ENCODE assay signal across 27 cellular contexts in the genomic region with DNA sequence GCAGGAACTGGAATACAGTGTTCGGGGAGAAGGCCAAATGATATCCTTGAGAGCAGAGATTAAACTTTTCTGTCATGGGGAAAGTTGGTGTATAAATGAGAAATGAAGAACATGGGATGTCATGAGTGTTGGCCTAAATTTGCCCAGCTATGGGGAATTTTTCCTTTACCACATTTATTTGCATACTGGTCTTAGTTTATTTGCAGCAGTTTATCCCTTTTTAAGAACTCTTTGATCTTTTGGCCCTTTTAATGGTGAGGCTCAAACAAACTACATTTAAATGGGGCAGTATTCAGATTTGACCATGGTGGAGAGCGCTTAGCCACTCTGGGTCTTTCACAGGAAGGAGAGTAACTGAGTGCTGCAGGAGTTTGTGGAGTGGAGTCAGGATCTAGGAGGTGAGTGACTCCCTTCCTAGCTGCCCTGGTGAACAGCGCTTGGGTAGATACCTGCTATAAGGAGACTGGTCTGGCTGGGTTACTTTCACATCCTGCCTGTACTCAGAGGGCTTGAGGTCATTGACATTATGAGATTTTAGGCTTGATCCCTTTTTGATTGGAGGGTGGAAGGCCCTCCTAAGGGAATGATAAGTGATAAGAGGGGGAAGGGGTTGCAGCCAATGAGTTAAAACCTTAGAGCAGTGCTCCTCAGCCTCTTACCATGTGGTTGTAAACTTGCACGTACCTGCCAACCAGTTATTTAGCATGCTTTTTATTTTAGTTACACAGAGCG. TPM values are rescaled to one million over a fixed set of nuclear protein-coding genes. Genes with fewer than 3 reads are reported as not detected.
DNase-seq lines count a peak whose midpoint lies in the region; ATAC-seq, FAIRE-seq and TF ChIP-seq lines count a peak whose summit lies in the region.
"Had no signal": no experiment of that assay in that cellular context is flagged by ENCODE, and none has a peak within 500 bp of the region (broad histone marks: within the 10 kb centered on the region; RNA-seq: fewer than 3 reads in every experiment).

No MANE protein-coding gene starts in this region.

- FAIRE-seq in GM12892 (lab: Jason Lieb, UNC) = no peak

- no peak for TF ChIP-seq CTCF in SK-N-SH (IDR thresholded peaks at IDR 0.05)
- TF ChIP-seq CTCF in natural killer cell (IDR thresholded peaks at IDR 0.05) = no peak
- no peak for TF ChIP-seq CTCF in upper lobe of right lung (IDR thresholded peaks at IDR 0.05)

- intact Hi-C loops in activated T-helper 2 cell treated with anti-CD3 and anti-CD28 coated beads, Interferon-gamma antibody, Interleukin-2, Interleukin-4, amounts not matched to agents 10 μg/mL and 5 μg/mL and 100 μg/mL, durations not matched to agents 14 hours and 24 hours and 36 hours (cut with micrococcal nuclease) = no loop called here
- intact Hi-C loops in natural killer cell (cut with micrococcal nuclease) = no loop called here
- intact Hi-C loops in upper lobe of right lung (cut with DNase I) = no loop called here

- H3K4me1 Mint-ChIP-seq in activated T-helper 2 cell treated with anti-CD3 and anti-CD28 coated beads, Interferon-gamma antibody, Interleukin-2, Interleukin-4, amounts not matched to agents 10 μg/mL and 5 μg/mL and 100 μg/mL, durations not matched to agents 14 hours and 24 hours and 36 hours (ENCODE audit: low read depth) = peaks cover 37% of the 10 kb centered on the region
- H3K4me1 Mint-ChIP-seq in natural killer cell = peaks cover 70 to 73% of the 10 kb centered on the region in 2 donors

- peaks cover 83% of the 10 kb centered on the region for H3F3A ChIP-seq in SK-N-SH (replicated peaks; ENCODE audit: insufficient read depth)

- H3K27me3 ChIP-seq in SK-N-SH (ENCODE audit: insufficient read depth) (no peaks in the 10 kb centered on the region), upper lobe of right lung (no peaks in the 10 kb centered on the region)
- H3K27me3 ChIP-seq: BLaER1 treated with 17β-estradiol and CSF1 and Interleukin-3, amounts not matched to agents 10 nM and 100 nM; brain microvascular endothelial cell; SJCRH30 had no signal

- POLR2A ChIA-PET in SK-N-SH (lab: Yijun Ruan, JAX) = interaction anchor here (1.7 kb wide), 1 partner anchor 9 kb away, joined by 3 read pairs; no protein-coding TSS in a partner anchor

- no peak overlapping the region for H2AFZ ChIP-seq in SK-N-SH (ENCODE audit: low read depth)

- no peak overlapping the region for H3K4me3 ChIP-seq in SK-N-SH (ENCODE audit: low read depth in 2 of 2, low read length in 1 of 2)
- no peak overlapping the region for H3K4me3 ChIP-seq in upper lobe of right lung
- H3K4me3 ChIP-seq: BLaER1 treated with 17β-estradiol and CSF1 and Interleukin-3, amounts not matched to agents 10 nM and 100 nM; SJCRH30 had no signal

- H3K27me3 Mint-ChIP-seq in activated T-helper 2 cell treated with anti-CD3 and anti-CD28 coated beads, Interferon-gamma antibody, Interleukin-2, Interleukin-4, amounts not matched to agents 10 μg/mL and 5 μg/mL and 100 μg/mL, durations not matched to agents 14 hours and 24 hours and 36 hours (ENCODE audit: low read depth) = no peaks in the 10 kb centered on the region
- H3K27me3 Mint-ChIP-seq in natural killer cell (ENCODE audit: low read depth in 2 of 2) = no peaks in the 10 kb centered on the region
- H3K27me3 Mint-ChIP-seq: dendritic cell treated with granulocyte-macrophage colony-stimulating factor and Interleukin-4, amounts not matched to agents 40 ng/mL and 50 ng/mL, for 4 days had no signal

- no peak overlapping the region for H3K4me2 ChIP-seq in SK-N-SH

- H4K20me1 ChIP-seq in SK-N-SH (ENCODE audit: insufficient read depth) = peaks cover 100% of the 10 kb centered on the region

- CTCF ChIA-PET in SK-N-SH (lab: Yijun Ruan, JAX) = no interaction called here

- H3K9ac ChIP-seq in SK-N-SH = no peak overlapping the region

- ATAC-seq in SK-N-SH treated with all-trans-retinoic acid at 6 μM for 48 hours = no peak
- ATAC-seq in natural killer cell = no peak
- no peak for ATAC-seq in upper lobe of right lung

- WGBS in SK-N-SH (ENCODE audit: low lambda C conversion rate) = 99% methylated on average over 5 of the region's 5 CpGs

- DNase-seq in SK-N-SH (no peak), GM12892 (ENCODE audit: insufficient read length) (no peak), natural killer cell (no peak), upper lobe of right lung (no peak), KBM-7 (no peak)
- no peak for DNase-seq in activated T-helper 2 cell treated with anti-CD3 and anti-CD28 coated beads, Interferon-gamma antibody, Interleukin-2, Interleukin-4, amounts not matched to agents 10 μg/mL and 5 μg/mL and 100 μg/mL, durations not matched to agents 14 hours and 24 hours and 36 hours (ENCODE audit: low spot score)
- no peak for DNase-seq in activated CD8-positive, alpha-beta memory T cell treated with anti-CD3 and anti-CD28 coated beads for 24 hours
- DNase-seq: activated CD4-positive, alpha-beta T cell treated with anti-CD3 and anti-CD28 coated beads, Interleukin-2, amount 50 U/mL, for 4 hours; activated effector memory CD4-positive, alpha-beta T cell treated with anti-CD3 and anti-CD28 coated beads, Interleukin-2, amount 50 U/mL, for 16 hours; brain microvascular endothelial cell; H7; KG1; NCI-H1105; NCI-H2171; NCI-H69; OCI-M1 had no signal

- TF ChIP-seq EP300 in SK-N-SH (IDR thresholded peaks at IDR 0.05; ENCODE audit: borderline replicate concordance in 1 of 2, low read depth in 1 of 2, low read length in 1 of 2) = no peak

- H3K27ac ChIP-seq in SK-N-SH (ENCODE audit: low read depth in 2 of 2, low read length in 1 of 2) = no peak overlapping the region
- no peak overlapping the region for H3K27ac ChIP-seq in upper lobe of right lung
- H3K27ac ChIP-seq: 22Rv1; BLaER1 treated with 17β-estradiol and CSF1 and Interleukin-3, amounts not matched to agents 10 nM and 100 nM; brain microvascular endothelial cell; HL-60; SJCRH30 had no signal

- H3K4me3 Mint-ChIP-seq in activated T-helper 2 cell treated with anti-CD3 and anti-CD28 coated beads, Interferon-gamma antibody, Interleukin-2, Interleukin-4, amounts not matched to agents 10 μg/mL and 5 μg/mL and 100 μg/mL, durations not matched to agents 14 hours and 24 hours and 36 hours (ENCODE audit: low read depth) = no peak overlapping the region
- H3K4me3 Mint-ChIP-seq in natural killer cell = peak overlapping the region; percentile 25
- H3K4me3 Mint-ChIP-seq: dendritic cell treated with granulocyte-macrophage colony-stimulating factor and Interleukin-4, amounts not matched to agents 40 ng/mL and 50 ng/mL, for 4 days had no signal

- TF ChIP-seq RAD21 in SK-N-SH (IDR thresholded peaks at IDR 0.05; ENCODE audit: low read length) = no peak

- H3K9me3 Mint-ChIP-seq in activated T-helper 2 cell treated with anti-CD3 and anti-CD28 coated beads, Interferon-gamma antibody, Interleukin-2, Interleukin-4, amounts not matched to agents 10 μg/mL and 5 μg/mL and 100 μg/mL, durations not matched to agents 14 hours and 24 hours and 36 hours = no peaks in the 10 kb centered on the region
- no peaks in the 10 kb centered on the region for H3K9me3 Mint-ChIP-seq in natural killer cell
- H3K9me3 Mint-ChIP-seq: dendritic cell treated with granulocyte-macrophage colony-stimulating factor and Interleukin-4, amounts not matched to agents 40 ng/mL and 50 ng/mL, for 4 days had no signal

- peak overlapping the region; percentile 29 for H3K27ac Mint-ChIP-seq in activated T-helper 2 cell treated with anti-CD3 and anti-CD28 coated beads, Interferon-gamma antibody, Interleukin-2, Interleukin-4, amounts not matched to agents 10 μg/mL and 5 μg/mL and 100 μg/mL, durations not matched to agents 14 hours and 24 hours and 36 hours
- H3K27ac Mint-ChIP-seq in natural killer cell = peak overlapping the region; percentile 80 to 94
- H3K27ac Mint-ChIP-seq: dendritic cell treated with granulocyte-macrophage colony-stimulating factor and Interleukin-4, amounts not matched to agents 40 ng/mL and 50 ng/mL, for 4 days had no signal

- H3K9me2 ChIP-seq in SK-N-SH = no peaks in the 10 kb centered on the region

- H3K4me1 ChIP-seq in SK-N-SH (ENCODE audit: control insufficient read depth in 1 of 2, insufficient read depth in 2 of 2, low read depth in 1 of 2, low read length in 1 of 2) (no peaks in the 10 kb centered on the region), upper lobe of right lung (no peaks in the 10 kb centered on the region)
- H3K4me1 ChIP-seq: SJCRH30 had no signal

- H3K9me3 ChIP-seq in SK-N-SH (no peaks in the 10 kb centered on the region), upper lobe of right lung (no peaks in the 10 kb centered on the region)
- H3K9me3 ChIP-seq: BLaER1 treated with 17β-estradiol and CSF1 and Interleukin-3, amounts not matched to agents 10 nM and 100 nM; SJCRH30 had no signal

- peaks cover 63% of the 10 kb centered on the region for H3K79me2 ChIP-seq in SK-N-SH (ENCODE audit: insufficient read depth)

- H3K36me3 ChIP-seq in SK-N-SH (replicated peaks in 1 of 2; ENCODE audit: control insufficient read depth in 1 of 2, insufficient read depth in 2 of 2, low read length in 1 of 2) = peaks cover 90 to 91% of the 10 kb centered on the region in 2 experiments
- peaks cover 99% of the 10 kb centered on the region for H3K36me3 ChIP-seq in upper lobe of right lung

- peak; percentile 77 for TF ChIP-seq POLR2A in GM12892 (IDR thresholded peaks at IDR 0.05; ENCODE audit: low read depth, low read length)

- peaks cover 96% of the 10 kb centered on the region for H3K36me3 Mint-ChIP-seq in activated T-helper 2 cell treated with anti-CD3 and anti-CD28 coated beads, Interferon-gamma antibody, Interleukin-2, Interleukin-4, amounts not matched to agents 10 μg/mL and 5 μg/mL and 100 μg/mL, durations not matched to agents 14 hours and 24 hours and 36 hours (ENCODE audit: low read depth)
- H3K36me3 Mint-ChIP-seq in natural killer cell = peaks cover 40% of the 10 kb centered on the region

- in situ Hi-C loops in KBM-7 (cut with MboI; ENCODE audit: low pct_unique_long_range_greater_than_20kb, low sequenced_read_pairs) = no loop called here

RNA-seq across cellular contexts. Expression of a gene that starts 10.7 kb away (rescaled TPM):
- 0.28 and 0.42 TPM in 2 replicates for polyA plus RNA-seq in SK-N-SH (2012; rRNA removed)
- 0.35 and 0.50 TPM in 2 replicates for polyA plus RNA-seq in SK-N-SH (2012; cell fraction: cytosol; rRNA removed)
- polyA plus RNA-seq in SK-N-SH (2012; cell fraction: nucleus; rRNA removed) = 0.10 and 0.75 TPM in 2 replicates
- polyA plus RNA-seq in GM12892 (2012; ENCODE audit: missing spikeins) = 15.2 TPM
- total RNA-seq in activated T-helper 2 cell treated with anti-CD3 and anti-CD28 coated beads, Interferon-gamma antibody, Interleukin-2, Interleukin-4, amounts not matched to agents 10 μg/mL and 5 μg/mL and 100 μg/mL, durations not matched to agents 14 hours and 24 hours and 36 hours = 15.1 and 15.3 TPM in 2 replicates
- total RNA-seq in natural killer cell = 10 to 100 TPM; 29.7 to 38.1 (median 37.6) TPM
- 49.5 TPM for total RNA-seq in upper lobe of right lung
- total RNA-seq: SJCRH30 had no signal

RNA-seq across cellular contexts. Expression of a gene that starts 11.9 kb away (rescaled TPM):
- 298 and 429 TPM in 2 replicates for polyA plus RNA-seq in SK-N-SH (2012; rRNA removed)
- 348 and 487 TPM in 2 replicates for polyA plus RNA-seq in SK-N-SH (2012; cell fraction: cytosol; rRNA removed)
- polyA plus RNA-seq in SK-N-SH (2012; cell fraction: nucleus; rRNA removed) = 643 and 809 TPM in 2 replicates
- 329 TPM for polyA plus RNA-seq in GM12892 (2012; ENCODE audit: missing spikeins)
- 874 and 904 TPM in 2 replicates for total RNA-seq in activated T-helper 2 cell treated with anti-CD3 and anti-CD28 coated beads, Interferon-gamma antibody, Interleukin-2, Interleukin-4, amounts not matched to agents 10 μg/mL and 5 μg/mL and 100 μg/mL, durations not matched to agents 14 hours and 24 hours and 36 hours
- total RNA-seq in natural killer cell = 100 to 1,000 TPM; 872 to 934 (median 918) TPM
- 175 TPM for total RNA-seq in upper lobe of right lung

RNA-seq across cellular contexts. Expression of a gene that starts 22.1 kb away (rescaled TPM):
- polyA plus RNA-seq in SK-N-SH (2012; rRNA removed) = under 0.01 TPM in 1 of 2 replicates, not detected in the other
- not detected in 2 replicates for polyA plus RNA-seq in SK-N-SH (2012; cell fraction: cytosol; rRNA removed)
- 0.01 and 0.02 TPM in 2 replicates for polyA plus RNA-seq in SK-N-SH (2012; cell fraction: nucleus; rRNA removed)
- polyA plus RNA-seq in GM12892 (2012; ENCODE audit: missing spikeins) = 0.06 TPM
- 0.11 TPM in 1 of 2 replicates, not detected in the other for total RNA-seq in activated T-helper 2 cell treated with anti-CD3 and anti-CD28 coated beads, Interferon-gamma antibody, Interleukin-2, Interleukin-4, amounts not matched to agents 10 μg/mL and 5 μg/mL and 100 μg/mL, durations not matched to agents 14 hours and 24 hours and 36 hours
- total RNA-seq in natural killer cell = under 1 TPM in 2 of 3 donors, not detected in 1; 0.05 to 0.07 TPM
- total RNA-seq in upper lobe of right lung = 0.17 TPM
- total RNA-seq: glomerular endothelial cell, ureter had no signal

RNA-seq across cellular contexts. Expression of a gene that starts 25.1 kb away (rescaled TPM):
- not detected in 2 replicates for polyA plus RNA-seq in SK-N-SH (2012; rRNA removed)
- polyA plus RNA-seq in SK-N-SH (2012; cell fraction: cytosol; rRNA removed) = not detected in 2 replicates
- polyA plus RNA-seq in SK-N-SH (2012; cell fraction: nucleus; rRNA removed) = not detected in 2 replicates
- polyA plus RNA-seq in GM12892 (2012; ENCODE audit: missing spikeins) = not detected
- not detected in 2 replicates for total RNA-seq in activated T-helper 2 cell treated with anti-CD3 and anti-CD28 coated beads, Interferon-gamma antibody, Interleukin-2, Interleukin-4, amounts not matched to agents 10 μg/mL and 5 μg/mL and 100 μg/mL, durations not matched to agents 14 hours and 24 hours and 36 hours
- not detected for total RNA-seq in natural killer cell
- not detected for total RNA-seq in upper lobe of right lung
- total RNA-seq: glomerular endothelial cell, H7, liver, myocyte, SJCRH30, ureter had no signal
- polyA plus RNA-seq: esophagus, liver had no signal

RNA-seq across cellular contexts. Expression of a gene that starts 42.0 kb away (rescaled TPM):
- 0.36 and 0.49 TPM in 2 replicates for polyA plus RNA-seq in SK-N-SH (2012; rRNA removed)
- 0.10 and 0.12 TPM in 2 replicates for polyA plus RNA-seq in SK-N-SH (2012; cell fraction: cytosol; rRNA removed)
- 0.79 and 1.6 TPM in 2 replicates for polyA plus RNA-seq in SK-N-SH (2012; cell fraction: nucleus; rRNA removed)
- 0.28 TPM for polyA plus RNA-seq in GM12892 (2012; ENCODE audit: missing spikeins)
- 0.07 and 0.14 TPM in 2 replicates for total RNA-seq in activated T-helper 2 cell treated with anti-CD3 and anti-CD28 coated beads, Interferon-gamma antibody, Interleukin-2, Interleukin-4, amounts not matched to agents 10 μg/mL and 5 μg/mL and 100 μg/mL, durations not matched to agents 14 hours and 24 hours and 36 hours
- total RNA-seq in natural killer cell (1 to 10 TPM; 2.1 to 3.5 (median 2.3) TPM), upper lobe of right lung (3.5 TPM)
- total RNA-seq: glomerular endothelial cell had no signal
